20 cellular contexts compared by ENCODE assay signal in genomic region chr1:62426238-62426637, GRCh38.
"Had no signal": no experiment of that assay in that cellular context is flagged by ENCODE, and none has a peak within 500 bp of the region (broad histone marks: within the 10 kb centered on the region; RNA-seq: fewer than 3 reads in every experiment).

No MANE protein-coding gene starts in this region.

- H2AFZ ChIP-seq: neural progenitor cell had no signal

- H3K4me3 Mint-ChIP-seq: activated B cell treated with CpG ODN at 0.5 μM for 24 hours; activated CD8-positive, alpha-beta T cell treated with anti-CD3 and anti-CD28 coated beads, Interleukin-2, amount 10 ng/mL, durations not matched to agents 7 days and 5 days; activated naive CD8-positive, alpha-beta T cell; effector memory CD8-positive, alpha-beta T cell; naive B cell; neural progenitor cell had no signal

- H3K4me3 ChIP-seq: gastrocnemius medialis, heart right ventricle, neural progenitor cell, ovary, stomach, thoracic aorta had no signal

- ATAC-seq: activated CD8-positive, alpha-beta T cell treated with anti-CD3 and anti-CD28 coated beads, Interleukin-2, amount 10 ng/mL, durations not matched to agents 7 days and 5 days; effector memory CD8-positive, alpha-beta T cell; gastrocnemius medialis; left lobe of liver had no signal

- H3K4me1 ChIP-seq: gastrocnemius medialis, neural progenitor cell, stomach had no signal

- H3K36me3 Mint-ChIP-seq: activated naive CD8-positive, alpha-beta T cell; brain; naive B cell; neural progenitor cell had no signal

- H3K4me1 Mint-ChIP-seq: activated B cell treated with CpG ODN at 0.5 μM for 24 hours, brain, naive B cell had no signal

- H3K9ac ChIP-seq: neural progenitor cell had no signal

- H3K36me3 ChIP-seq: gastrocnemius medialis, heart right ventricle, neural progenitor cell, ovary, stomach, thoracic aorta had no signal

- H3K4me2 ChIP-seq: neural progenitor cell had no signal

- H3K27me3 ChIP-seq: gastrocnemius medialis, heart right ventricle, neural progenitor cell, ovary, stomach had no signal

- DNase-seq: activated B cell treated with CpG ODN at 0.5 μM for 24 hours; activated CD4-positive, alpha-beta T cell treated with anti-CD3 and anti-CD28 coated beads for 48 hours; activated CD8-positive, alpha-beta memory T cell treated with anti-CD3 and anti-CD28 coated beads, Interleukin-2, amount 50 U/mL, for 4 hours; activated CD8-positive, alpha-beta T cell treated with anti-CD3 and anti-CD28 coated beads, Interleukin-2, amount 10 ng/mL, durations not matched to agents 7 days and 5 days; activated effector memory CD4-positive, alpha-beta T cell treated with anti-CD3 and anti-CD28 coated beads, Interleukin-2, amount 50 U/mL, for 16 hours; activated T-cell treated with anti-CD3 and anti-CD28 coated beads, Interleukin-2, amount 50 U/mL, for 48 hours; amygdala; cerebellar nuclear complex; effector memory CD8-positive, alpha-beta T cell; gastrocnemius medialis; naive B cell; ovary; stimulated activated CD4-positive, alpha-beta T cell treated with anti-CD3 and anti-CD28 coated beads, Interleukin-1b, Interleukin-23, amount 100 ng/mL, for 48 hours; stomach had no signal

- H3K27me3 Mint-ChIP-seq: activated B cell treated with CpG ODN at 0.5 μM for 24 hours; activated naive CD8-positive, alpha-beta T cell; effector memory CD8-positive, alpha-beta T cell; naive B cell had no signal

- H3K9me3 Mint-ChIP-seq: activated B cell treated with CpG ODN at 0.5 μM for 24 hours; brain; effector memory CD8-positive, alpha-beta T cell; naive B cell; neural progenitor cell had no signal

- H3K9me3 ChIP-seq: gastrocnemius medialis, heart right ventricle, ovary, stomach, thoracic aorta had no signal

- H3K27ac Mint-ChIP-seq: activated B cell treated with CpG ODN at 0.5 μM for 24 hours; activated CD8-positive, alpha-beta T cell treated with anti-CD3 and anti-CD28 coated beads, Interleukin-2, amount 10 ng/mL, durations not matched to agents 7 days and 5 days; activated naive CD8-positive, alpha-beta T cell; brain; effector memory CD8-positive, alpha-beta T cell; neural progenitor cell had no signal
